ENCODE assay signal across 18 cellular contexts in genomic region chr1:228362884-228363450, GRCh38. TPM values are rescaled to one million over a fixed set of nuclear protein-coding genes. Genes with fewer than 3 reads are reported as not detected.
A peak's percentile ranks its signal among the peaks of the same experiment; 100 is the strongest.
DNase-seq lines count a peak whose midpoint lies in the region; ATAC-seq and TF ChIP-seq lines count a peak whose summit lies in the region.
"Had no signal": no experiment of that assay in that cellular context is flagged by ENCODE, and none has a peak within 500 bp of the region (broad histone marks: within the 10 kb centered on the region; RNA-seq: fewer than 3 reads in every experiment).

No MANE protein-coding gene starts in this region.

- TF ChIP-seq CTCF in CD14-positive monocyte (IDR thresholded peaks at IDR 0.05), result no peak
- TF ChIP-seq CTCF in lower lobe of right lung (IDR thresholded peaks at IDR 0.05), result no peak

- H3K4me1 Mint-ChIP-seq in CD14-positive monocyte, result no peaks in the 10 kb centered on the region

- H3K36me3 ChIP-seq in BLaER1 (no peaks in the 10 kb centered on the region), lower lobe of right lung (no peaks in the 10 kb centered on the region)
- H3K36me3 ChIP-seq: BE2C, HAP-1 had no signal

- ATAC-seq in lower lobe of right lung (no peak), HG03342 (IDR thresholded peaks at IDR 0.05; ENCODE audit: unreplicated experiment) (no peak)
- ATAC-seq: HepG2 had no signal

- H3K4me3 Mint-ChIP-seq in CD14-positive monocyte, result no peak overlapping the region
- H3K4me3 Mint-ChIP-seq: CD4-positive, alpha-beta memory T cell; IgD-negative memory B cell had no signal

- H3K9me3 ChIP-seq in BLaER1, result no peaks in the 10 kb centered on the region
- no peaks in the 10 kb centered on the region for H3K9me3 ChIP-seq in lower lobe of right lung
- H3K9me3 ChIP-seq: BE2C, HAP-1 had no signal

- H3K4me2 ChIP-seq in BLaER1, result 0 out of 2 replicates have a peak overlapping the region, but pooled peaks have one; percentile 4

- H3K27me3 ChIP-seq in BLaER1 (no peaks in the 10 kb centered on the region), lower lobe of right lung (ENCODE audit: low read depth) (no peaks in the 10 kb centered on the region)
- H3K27me3 ChIP-seq: BE2C had no signal

- H3K27me3 Mint-ChIP-seq in CD14-positive monocyte (ENCODE audit: low read depth in 3 of 3), result peaks cover 0 to 4% (median 1%) of the 10 kb centered on the region in 3 donors
- H3K27me3 Mint-ChIP-seq: CD4-positive, alpha-beta memory T cell; IgD-negative memory B cell had no signal

- no peak overlapping the region for H3K9ac ChIP-seq in BLaER1

- H3K4me1 ChIP-seq in BLaER1, result peaks cover 15% of the 10 kb centered on the region
- H3K4me1 ChIP-seq in lower lobe of right lung, result no peaks in the 10 kb centered on the region
- H3K4me1 ChIP-seq: BE2C, HAP-1 had no signal

- H3K36me3 Mint-ChIP-seq in CD14-positive monocyte, result no peaks in the 10 kb centered on the region
- H3K36me3 Mint-ChIP-seq: CD4-positive, alpha-beta memory T cell; IgD-negative memory B cell had no signal

- DNase-seq in CD14-positive monocyte (ENCODE audit: low spot score) (peak; percentile 10), lower lobe of right lung (peak; percentile 9), posterior vena cava (ENCODE audit: low spot score) (peak; percentile 7), T-helper 2 cell (no peak), SHP77 treated with DMSO at 0.1 percent for 48 hours (lab: John Stamatoyannopoulos, UW) (no peak), GM19240 (ENCODE audit: insufficient read length, low spot score) (no peak)
- DNase-seq: ACHN, DMS79 treated with DMSO at 0.1 percent for 48 hours, GF-D8, KG1 had no signal

- H3K9me3 Mint-ChIP-seq in CD14-positive monocyte, result no peaks in the 10 kb centered on the region
- H3K9me3 Mint-ChIP-seq: CD4-positive, alpha-beta memory T cell; IgD-negative memory B cell had no signal

- H4K20me1 ChIP-seq in BLaER1, result 0 out of 2 replicates have a peak, but pooled peaks cover 4% of the 10 kb centered on the region

- intact Hi-C loops in CD14-positive monocyte (cut with micrococcal nuclease) (loop anchor here in 1 of 2 donors (10.0 kb wide), 1 partner anchor 338 kb away; no protein-coding TSS in a partner anchor), lower lobe of right lung (cut with DNase I) (no loop called here), posterior vena cava (cut with DNase I) (no loop called here)

- no peak overlapping the region for H3K27ac ChIP-seq in BLaER1
- no peak overlapping the region for H3K27ac ChIP-seq in lower lobe of right lung
- H3K27ac ChIP-seq: C4-2B had no signal

- no peak overlapping the region for H3K27ac Mint-ChIP-seq in CD14-positive monocyte
- H3K27ac Mint-ChIP-seq: CD4-positive, alpha-beta memory T cell; IgD-negative memory B cell had no signal

- H3K4me3 ChIP-seq in BLaER1 (no peak overlapping the region), lower lobe of right lung (no peak overlapping the region)
- H3K4me3 ChIP-seq: HAP-1 had no signal

RNA-seq across cellular contexts. Expression of gene TRIM11, which starts 43.7 kb away (rescaled TPM):
- 1 to 10 TPM; 9.1 to 9.4 TPM for polyA plus RNA-seq in CD14-positive monocyte
- total RNA-seq in lower lobe of right lung, result 26.2 TPM
- 10 to 100 TPM; 12.7 to 13.3 TPM for total RNA-seq in posterior vena cava

RNA-seq across cellular contexts. Expression of gene TRIM17, which starts 53.7 kb away (rescaled TPM):
- not detected for polyA plus RNA-seq in CD14-positive monocyte
- total RNA-seq in lower lobe of right lung, result 2.6 TPM
- 1 to 10 TPM in 1 of 2 donors, under 1 TPM in 1; 0.38 to 1.9 TPM for total RNA-seq in posterior vena cava
- polyA plus RNA-seq: IgD-negative memory B cell had no signal

Comparison
In these comparisons a context has a peak if more than half of its experiments do, and no peak if none do; other contexts are left out.
1. DNase-seq: peak in CD14-positive monocyte (single experiment), lower lobe of right lung (single experiment) and posterior vena cava (single experiment); none in T-helper 2 cell (0 of 5), SHP77 treated with DMSO at 0.1 percent for 48 hours (single experiment) and GM19240 (single experiment).